ENCODE assay signal across 29 cellular contexts in the genomic region with DNA sequence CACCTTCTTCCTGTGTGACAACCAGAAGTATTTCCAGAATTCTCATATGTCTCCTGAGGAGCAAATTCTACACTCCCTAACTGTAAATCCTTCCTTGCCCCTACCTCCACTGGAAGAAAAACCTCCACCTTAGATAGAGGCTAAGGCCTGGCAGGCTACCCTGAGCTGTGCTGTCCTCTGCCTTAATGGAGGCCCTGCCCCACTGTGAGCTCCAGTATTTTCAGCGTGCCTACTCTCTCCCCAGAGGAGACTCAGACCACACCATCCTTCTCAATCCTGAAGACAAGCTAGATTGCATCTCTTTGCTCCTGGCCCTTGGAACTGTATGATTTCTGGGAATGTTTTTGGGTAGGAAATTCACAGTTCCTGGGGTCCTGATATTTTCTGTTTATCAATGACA.
DNase-seq lines count a peak whose midpoint lies in the region; ATAC-seq and TF ChIP-seq lines count a peak whose summit lies in the region.
"Had no signal": no experiment of that assay in that cellular context is flagged by ENCODE, and none has a peak within 500 bp of the region (broad histone marks: within the 10 kb centered on the region; RNA-seq: fewer than 3 reads in every experiment).

No MANE protein-coding gene starts in this region.

- H3K4me1 Mint-ChIP-seq in progenitor cell of endocrine pancreas (ENCODE audit: low read depth), result peaks cover 17% of the 10 kb centered on the region
- no peaks in the 10 kb centered on the region for H3K4me1 Mint-ChIP-seq in stimulated activated effector memory CD8-positive, alpha-beta T cell treated with anti-CD3 and anti-CD28 coated beads, Interleukin-12 subunit alpha, Interleukin-12 subunit beta, amount 100 ng/mL, for 72 hours
- H3K4me1 Mint-ChIP-seq in stimulated activated memory B cell treated with anti-CD40 and anti-IgM and Interleukin-4, amounts not matched to agents 10 μg/mL and 1 μg/mL and 100 μg/mL, for 72 hours, result no peaks in the 10 kb centered on the region
- H3K4me1 Mint-ChIP-seq: B cell; CD4-positive, alpha-beta memory T cell; CD4-positive, CD25-positive, alpha-beta regulatory T cell; CD8-positive, alpha-beta memory T cell had no signal

- intact Hi-C loops in Right ventricle myocardium superior (cut with DNase I), result no loop called here

- TF ChIP-seq CTCF in progenitor cell of endocrine pancreas (IDR thresholded peaks at IDR 0.05; ENCODE audit: unreplicated experiment), result no peak

- ATAC-seq in stimulated activated effector memory CD8-positive, alpha-beta T cell treated with anti-CD3 and anti-CD28 coated beads, Interleukin-12 subunit alpha, Interleukin-12 subunit beta, amount 100 ng/mL, for 72 hours, result peak; percentile 40
- peak; percentile 57 for ATAC-seq in stimulated activated memory B cell treated with anti-CD40 and anti-IgM and Interleukin-4, amounts not matched to agents 10 μg/mL and 1 μg/mL and 100 μg/mL, for 72 hours
- no peak for ATAC-seq in Right ventricle myocardium superior (ENCODE audit: poor library complexity)
- ATAC-seq: A549; CD8-positive, alpha-beta T cell had no signal

- DNase-seq in progenitor cell of endocrine pancreas (ENCODE audit: low spot score, unreplicated experiment) (no peak), Right ventricle myocardium superior (no peak), NCI-H2171 (lab: John Stamatoyannopoulos, UW) (no peak), DMS 273 (lab: John Stamatoyannopoulos, UW; ENCODE audit: unreplicated experiment) (no peak)
- no peak for DNase-seq in stimulated activated effector memory CD8-positive, alpha-beta T cell treated with anti-CD3 and anti-CD28 coated beads, Interleukin-12 subunit alpha, Interleukin-12 subunit beta, amount 100 ng/mL, for 72 hours (ENCODE audit: low spot score in 2 of 2)
- DNase-seq: 8988T; ACHN; AML-193; BE2C; C1 segment of cervical spinal cord; Caco-2; Calu3; CD4-positive, alpha-beta memory T cell; CD4-positive, alpha-beta T cell; CD4-positive, CD25-positive, alpha-beta regulatory T cell; CD8-positive, alpha-beta memory T cell; CD8-positive, alpha-beta T cell; COR-L47; DMS 273 treated with DMSO at 0.1 percent for 48 hours; DMS153; DMS53; DMS79; DMS79 treated with DMSO at 0.1 percent for 48 hours; DND-41; EL had no signal

- peaks cover 5% of the 10 kb centered on the region for H3K27me3 Mint-ChIP-seq in progenitor cell of endocrine pancreas
- H3K27me3 Mint-ChIP-seq in stimulated activated memory B cell treated with anti-CD40 and anti-IgM and Interleukin-4, amounts not matched to agents 10 μg/mL and 1 μg/mL and 100 μg/mL, for 72 hours, result no peaks in the 10 kb centered on the region

- H3K4me3 Mint-ChIP-seq in progenitor cell of endocrine pancreas (ENCODE audit: low read depth), result no peak overlapping the region
- no peak overlapping the region for H3K4me3 Mint-ChIP-seq in stimulated activated effector memory CD8-positive, alpha-beta T cell treated with anti-CD3 and anti-CD28 coated beads, Interleukin-12 subunit alpha, Interleukin-12 subunit beta, amount 100 ng/mL, for 72 hours
- no peak overlapping the region for H3K4me3 Mint-ChIP-seq in stimulated activated memory B cell treated with anti-CD40 and anti-IgM and Interleukin-4, amounts not matched to agents 10 μg/mL and 1 μg/mL and 100 μg/mL, for 72 hours
- H3K4me3 Mint-ChIP-seq: B cell; CD14-positive monocyte; CD4-positive, alpha-beta memory T cell; CD4-positive, alpha-beta T cell; CD4-positive, CD25-positive, alpha-beta regulatory T cell; CD8-positive, alpha-beta memory T cell; CD8-positive, alpha-beta T cell had no signal

- peak overlapping the region; percentile 42 for H3K27ac Mint-ChIP-seq in progenitor cell of endocrine pancreas
- H3K27ac Mint-ChIP-seq in stimulated activated effector memory CD8-positive, alpha-beta T cell treated with anti-CD3 and anti-CD28 coated beads, Interleukin-12 subunit alpha, Interleukin-12 subunit beta, amount 100 ng/mL, for 72 hours, result no peak overlapping the region
- H3K27ac Mint-ChIP-seq in stimulated activated memory B cell treated with anti-CD40 and anti-IgM and Interleukin-4, amounts not matched to agents 10 μg/mL and 1 μg/mL and 100 μg/mL, for 72 hours, result no peak overlapping the region
- H3K27ac Mint-ChIP-seq: B cell; CD4-positive, alpha-beta memory T cell; CD4-positive, alpha-beta T cell; CD4-positive, CD25-positive, alpha-beta regulatory T cell; CD8-positive, alpha-beta memory T cell; CD8-positive, alpha-beta T cell had no signal

- no peaks in the 10 kb centered on the region for H3K9me3 Mint-ChIP-seq in progenitor cell of endocrine pancreas (ENCODE audit: low read depth)
- H3K9me3 Mint-ChIP-seq in stimulated activated effector memory CD8-positive, alpha-beta T cell treated with anti-CD3 and anti-CD28 coated beads, Interleukin-12 subunit alpha, Interleukin-12 subunit beta, amount 100 ng/mL, for 72 hours, result no peaks in the 10 kb centered on the region
- H3K9me3 Mint-ChIP-seq in stimulated activated memory B cell treated with anti-CD40 and anti-IgM and Interleukin-4, amounts not matched to agents 10 μg/mL and 1 μg/mL and 100 μg/mL, for 72 hours, result no peaks in the 10 kb centered on the region
- H3K9me3 Mint-ChIP-seq: CD4-positive, alpha-beta T cell; CD8-positive, alpha-beta memory T cell; CD8-positive, alpha-beta T cell had no signal

- H3K36me3 Mint-ChIP-seq in progenitor cell of endocrine pancreas (ENCODE audit: insufficient read depth), result no peaks in the 10 kb centered on the region
- no peaks in the 10 kb centered on the region for H3K36me3 Mint-ChIP-seq in stimulated activated effector memory CD8-positive, alpha-beta T cell treated with anti-CD3 and anti-CD28 coated beads, Interleukin-12 subunit alpha, Interleukin-12 subunit beta, amount 100 ng/mL, for 72 hours
- no peaks in the 10 kb centered on the region for H3K36me3 Mint-ChIP-seq in stimulated activated memory B cell treated with anti-CD40 and anti-IgM and Interleukin-4, amounts not matched to agents 10 μg/mL and 1 μg/mL and 100 μg/mL, for 72 hours
- H3K36me3 Mint-ChIP-seq: CD14-positive monocyte; CD4-positive, alpha-beta memory T cell; CD4-positive, CD25-positive, alpha-beta regulatory T cell; CD8-positive, alpha-beta memory T cell; CD8-positive, alpha-beta T cell had no signal
